In the genomic region with DNA sequence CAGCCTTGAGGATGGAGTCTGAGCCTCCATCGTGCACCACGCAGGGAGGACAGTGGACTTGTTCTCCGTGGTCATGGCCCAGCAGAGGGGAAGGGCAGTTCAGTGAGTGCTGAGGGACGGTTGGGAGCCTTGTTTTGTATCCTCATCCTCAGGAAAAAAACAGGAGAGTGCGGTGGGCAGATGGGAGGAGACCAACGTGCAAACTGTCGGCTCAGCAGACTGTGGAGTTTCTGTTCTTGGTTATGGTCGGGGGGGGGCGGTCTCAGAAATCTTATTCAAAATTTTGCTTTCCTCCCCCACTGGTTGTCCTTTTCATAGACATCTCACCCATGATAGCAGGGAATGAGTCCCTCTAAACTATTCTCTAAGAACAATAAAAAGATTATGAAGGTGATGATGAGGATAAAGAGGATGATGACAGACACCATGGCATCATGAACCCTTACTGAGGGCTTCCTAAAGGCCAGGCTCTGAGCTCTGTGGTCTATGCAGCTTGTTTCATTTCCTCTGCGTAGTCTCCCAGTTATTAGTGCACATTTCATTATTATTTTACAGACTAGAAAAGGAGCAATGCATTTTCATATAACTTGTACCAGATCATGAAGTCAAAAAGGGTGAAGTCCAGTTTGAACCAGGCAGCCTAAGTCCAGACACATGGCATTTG, we compare ENCODE assay signal across 3 cellular contexts.
TF ChIP-seq lines count a peak whose summit lies in the region.

No MANE protein-coding gene starts in this region.

TF ChIP-seq in GM12891, 5 proteins besides CTCF, POLR2A, EP300 and RAD21:
- TF ChIP-seq SPI1 (IDR thresholded peaks at IDR 0.05; ENCODE audit: low read depth, low read length) = peak; percentile 83

TF ChIP-seq in HEK293, 187 proteins besides CTCF, POLR2A, EP300 and RAD21:
- TF ChIP-seq, protein P1, sequence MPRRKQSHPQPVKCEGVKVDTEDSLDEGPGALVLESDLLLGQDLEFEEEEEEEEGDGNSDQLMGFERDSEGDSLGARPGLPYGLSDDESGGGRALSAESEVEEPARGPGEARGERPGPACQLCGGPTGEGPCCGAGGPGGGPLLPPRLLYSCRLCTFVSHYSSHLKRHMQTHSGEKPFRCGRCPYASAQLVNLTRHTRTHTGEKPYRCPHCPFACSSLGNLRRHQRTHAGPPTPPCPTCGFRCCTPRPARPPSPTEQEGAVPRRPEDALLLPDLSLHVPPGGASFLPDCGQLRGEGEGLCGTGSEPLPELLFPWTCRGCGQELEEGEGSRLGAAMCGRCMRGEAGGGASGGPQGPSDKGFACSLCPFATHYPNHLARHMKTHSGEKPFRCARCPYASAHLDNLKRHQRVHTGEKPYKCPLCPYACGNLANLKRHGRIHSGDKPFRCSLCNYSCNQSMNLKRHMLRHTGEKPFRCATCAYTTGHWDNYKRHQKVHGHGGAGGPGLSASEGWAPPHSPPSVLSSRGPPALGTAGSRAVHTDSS (tag by site-specific recombination; IDR thresholded peaks at IDR 0.05) = 0 out of 2 replicates have a peak, but pooled peaks have one; percentile 10

TF ChIP-seq in liver, 16 proteins besides CTCF, POLR2A, EP300 and RAD21:
- peak; percentile 13 for TF ChIP-seq HNF4G (IDR thresholded peaks at IDR 0.05)
- TF ChIP-seq HNF4A (conservative IDR thresholded peaks at IDR 0.05) = peak; percentile 35 to 62
TF ChIP-seq in liver: peak in this region for 2; not testable (repeated sequence) for 14.
